19 cellular contexts compared by ENCODE assay signal in the genomic region with DNA sequence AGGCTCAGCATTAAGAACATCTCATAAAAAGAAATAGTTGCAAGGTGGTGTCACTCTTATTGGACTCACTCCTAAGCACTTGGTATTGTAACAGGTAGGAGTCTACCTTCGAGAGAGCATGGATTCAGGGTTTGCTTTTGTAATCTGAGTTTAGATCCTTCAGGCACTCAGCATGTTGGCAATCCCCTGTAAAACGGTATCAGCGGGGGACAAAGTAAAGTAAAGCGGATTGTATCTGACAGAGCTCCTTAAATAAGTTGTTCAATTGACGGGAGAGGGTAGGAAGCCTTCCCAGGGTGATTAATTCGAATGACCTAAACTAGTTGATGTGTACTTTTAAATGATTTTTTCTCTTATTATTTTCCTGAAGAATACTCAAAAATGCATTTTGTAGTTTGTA.
"Had no signal": no experiment of that assay in that cellular context is flagged by ENCODE, and none has a peak within 500 bp of the region (broad histone marks: within the 10 kb centered on the region; RNA-seq: fewer than 3 reads in every experiment).

No MANE protein-coding gene starts in this region.

- H2AFZ ChIP-seq: hepatocyte had no signal

- H3K27ac ChIP-seq: foreskin keratinocyte, hepatocyte, ovary, right atrium auricular region, tibial artery, upper lobe of right lung, vagina had no signal

- H3K9me3 Mint-ChIP-seq: neural crest cell; stimulated activated memory B cell treated with anti-CD40 and anti-IgM and Interleukin-4, amounts not matched to agents 10 μg/mL and 1 μg/mL and 100 μg/mL, for 72 hours; stimulated activated naive CD8-positive, alpha-beta T cell treated with anti-CD3 and anti-CD28 coated beads, Interleukin-15, Interleukin-2, amounts not matched to agents 100 ng/mL and 50 ng/mL, for 24 hours had no signal

- H3K27me3 Mint-ChIP-seq: stimulated activated memory B cell treated with anti-CD40 and anti-IgM and Interleukin-4, amounts not matched to agents 10 μg/mL and 1 μg/mL and 100 μg/mL, for 72 hours; stimulated activated naive CD8-positive, alpha-beta T cell treated with anti-CD3 and anti-CD28 coated beads, Interleukin-15, Interleukin-2, amounts not matched to agents 100 ng/mL and 50 ng/mL, for 24 hours had no signal

- H3K4me1 ChIP-seq: foreskin keratinocyte, right atrium auricular region, tibial artery, upper lobe of right lung, vagina had no signal

- H3K4me1 Mint-ChIP-seq: natural killer cell; neural crest cell; stimulated activated memory B cell treated with anti-CD40 and anti-IgM and Interleukin-4, amounts not matched to agents 10 μg/mL and 1 μg/mL and 100 μg/mL, for 72 hours had no signal

- ATAC-seq: foreskin keratinocyte; left lobe of liver; natural killer cell; stimulated activated memory B cell treated with anti-CD40 and anti-IgM and Interleukin-4, amounts not matched to agents 10 μg/mL and 1 μg/mL and 100 μg/mL, for 72 hours; upper lobe of right lung had no signal

- H3K4me3 ChIP-seq: hepatocyte, ovary, right atrium auricular region, tibial artery, upper lobe of right lung, vagina had no signal

- H3K79me2 ChIP-seq: hepatocyte had no signal

- H3K4me3 Mint-ChIP-seq: natural killer cell; neural crest cell; stimulated activated memory B cell treated with anti-CD40 and anti-IgM and Interleukin-4, amounts not matched to agents 10 μg/mL and 1 μg/mL and 100 μg/mL, for 72 hours; stimulated activated naive CD8-positive, alpha-beta T cell treated with anti-CD3 and anti-CD28 coated beads, Interleukin-15, Interleukin-2, amounts not matched to agents 100 ng/mL and 50 ng/mL, for 24 hours had no signal

- H3K36me3 Mint-ChIP-seq: stimulated activated memory B cell treated with anti-CD40 and anti-IgM and Interleukin-4, amounts not matched to agents 10 μg/mL and 1 μg/mL and 100 μg/mL, for 72 hours had no signal

- H3K27ac Mint-ChIP-seq: natural killer cell; stimulated activated memory B cell treated with anti-CD40 and anti-IgM and Interleukin-4, amounts not matched to agents 10 μg/mL and 1 μg/mL and 100 μg/mL, for 72 hours; stimulated activated naive CD8-positive, alpha-beta T cell treated with anti-CD3 and anti-CD28 coated beads, Interleukin-15, Interleukin-2, amounts not matched to agents 100 ng/mL and 50 ng/mL, for 24 hours had no signal

- H3K36me3 ChIP-seq: ovary, right atrium auricular region, tibial artery, upper lobe of right lung, vagina had no signal

- H3K9me3 ChIP-seq: ovary, right atrium auricular region, tibial artery, upper lobe of right lung, vagina had no signal

- H3K4me2 ChIP-seq: hepatocyte had no signal

- H3K27me3 ChIP-seq: hepatocyte, ovary, right atrium auricular region, tibial artery, upper lobe of right lung, vagina had no signal

- DNase-seq: effector memory CD4-positive, alpha-beta T cell; foreskin keratinocyte; head of caudate nucleus; islet precursor cell; mammary epithelial cell; natural killer cell; nucleus accumbens; ovary; small intestine; stimulated activated CD4-positive, alpha-beta T cell treated with anti-CD3 and anti-CD28 coated beads, Interleukin-4, amount 100 ng/mL, for 1 hour; tibial artery; upper lobe of right lung had no signal
